Comparison of ENCODE assay signal across 8 cellular contexts in the genomic region with DNA sequence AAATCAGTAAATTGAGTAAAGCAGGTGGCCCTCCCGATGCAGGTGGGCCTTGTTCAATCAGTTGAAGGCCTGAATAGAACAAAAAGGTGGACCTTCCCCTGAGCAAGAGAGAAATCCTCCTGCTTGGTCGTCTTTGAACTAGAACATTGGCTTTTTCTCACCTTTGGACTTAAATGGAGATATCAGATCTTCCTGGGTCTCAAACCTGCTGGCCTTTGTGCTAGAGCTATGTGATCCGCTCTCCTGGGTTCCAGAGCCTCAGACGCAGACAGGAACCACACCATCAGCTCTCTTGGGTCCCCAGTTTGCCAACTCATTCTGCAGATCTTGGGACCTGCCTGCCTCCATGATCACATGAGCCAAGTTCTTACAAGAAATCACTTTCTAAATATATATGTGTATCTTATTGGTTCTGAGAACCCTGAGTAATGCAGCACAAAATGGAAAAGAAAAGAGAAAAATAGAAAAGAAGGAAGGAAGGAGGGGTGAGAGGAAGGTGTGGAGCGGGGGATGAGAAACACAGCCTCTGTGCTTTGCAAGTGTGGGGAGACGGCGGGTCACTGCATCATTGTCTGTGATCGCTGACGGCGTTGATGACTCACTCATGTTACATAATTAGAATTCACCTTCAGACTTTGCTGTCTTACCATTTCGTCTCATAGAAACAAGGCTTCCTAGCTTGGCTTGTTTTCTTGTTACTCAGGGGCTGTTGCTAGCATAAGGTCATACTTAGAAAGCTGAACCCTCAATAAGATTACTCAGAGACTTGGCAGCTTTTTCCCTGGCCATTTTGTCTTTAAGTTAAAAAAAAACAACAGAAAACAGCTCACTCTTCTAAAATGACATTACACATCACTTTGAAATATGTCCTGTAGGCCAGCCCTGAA.
DNase-seq lines count a peak whose midpoint lies in the region; ATAC-seq and TF ChIP-seq lines count a peak whose summit lies in the region.

No MANE protein-coding gene starts in this region.

- peak overlapping the region; percentile 63 for H3K4me2 ChIP-seq in fibroblast of lung (ENCODE audit: extremely low read depth, insufficient read depth, low read length)

- H3K9me3 ChIP-seq in MG63 (no peaks in the 10 kb centered on the region), fibroblast of lung (ENCODE audit: control insufficient read depth, insufficient read depth, low read depth, low read length) (no peaks in the 10 kb centered on the region)

- H3K4me3 ChIP-seq in MG63 (no peak overlapping the region), fibroblast of lung (replicated peaks in 1 of 4; ENCODE audit: control extremely low read depth in 1 of 4, insufficient read depth in 1 of 4, low read depth in 3 of 4, low read length in 4 of 4) (no peak overlapping the region)

- peak overlapping the region; percentile 57 for H3K27ac ChIP-seq in fibroblast of lung (ENCODE audit: insufficient read depth, low read length)

- H2AFZ ChIP-seq in fibroblast of lung (ENCODE audit: low read length) = no peak overlapping the region

- no peaks in the 10 kb centered on the region for H3K79me2 ChIP-seq in fibroblast of lung (ENCODE audit: control insufficient read depth, insufficient read depth, low read length)

- H3K4me1 ChIP-seq in fibroblast of lung (ENCODE audit: control insufficient read depth, extremely low read depth, insufficient read depth, low read length) = peaks cover 18% of the 10 kb centered on the region

- H3K27me3 ChIP-seq in MG63 = no peaks in the 10 kb centered on the region
- no peaks in the 10 kb centered on the region for H3K27me3 ChIP-seq in fibroblast of lung (ENCODE audit: control insufficient read depth, insufficient read depth, low read length)

- no peaks in the 10 kb centered on the region for H4K20me1 ChIP-seq in fibroblast of lung (ENCODE audit: control insufficient read depth, extremely low read depth, insufficient read depth, low read length)

- H3K9ac ChIP-seq in fibroblast of lung (ENCODE audit: insufficient read depth, low read length) = no peak overlapping the region

- peak; percentile 82 for DNase-seq in AG20443 (ENCODE audit: low spot score)
- peak; percentile 88 for DNase-seq in MG63
- DNase-seq in activated CD8-positive, alpha-beta memory T cell treated with anti-CD3 and anti-CD28 coated beads, Interleukin-2, amount 50 U/mL, for 24 hours (ENCODE audit: extremely low read depth) = peak; percentile 58
- DNase-seq in fibroblast of lung (ENCODE audit: low read depth in 2 of 2) = peak; percentile 91 to 99
- DNase-seq in omental fat pad (ENCODE audit: low spot score) = peak; percentile 44
- peak; percentile 46 for DNase-seq in superior temporal gyrus (ENCODE audit: extremely low spot score)
- no peak for DNase-seq in 8988T

- ATAC-seq in GM21423 (IDR thresholded peaks at IDR 0.05; ENCODE audit: unreplicated experiment) = peak; percentile 79
- ATAC-seq in omental fat pad (ENCODE audit: low FRiP score) = peak; percentile 95

- TF ChIP-seq CTCF in fibroblast of lung (conservative IDR thresholded peaks at IDR 0.05 in 1 of 2, IDR thresholded peaks at IDR 0.05 in 1 of 2; ENCODE audit: low read depth in 1 of 2, low read length in 2 of 2) (no peak), omental fat pad (IDR thresholded peaks at IDR 0.05) (no peak)

- H3K36me3 ChIP-seq in MG63 (no peaks in the 10 kb centered on the region), fibroblast of lung (ENCODE audit: control insufficient read depth, insufficient read depth, low read length) (no peaks in the 10 kb centered on the region)
